ENCODE assay signal across 19 cellular contexts in genomic region chr12:112705037-112705632, GRCh38.
A peak's percentile ranks its signal among the peaks of the same experiment; 100 is the strongest.
DNase-seq lines count a peak whose midpoint lies in the region; ATAC-seq, FAIRE-seq and TF ChIP-seq lines count a peak whose summit lies in the region.
"Had no signal": no experiment of that assay in that cellular context is flagged by ENCODE, and none has a peak within 500 bp of the region (broad histone marks: within the 10 kb centered on the region; RNA-seq: fewer than 3 reads in every experiment).

No MANE protein-coding gene starts in this region.

- H3K4me1 Mint-ChIP-seq in activated CD4-positive, alpha-beta T cell treated with anti-CD3 and anti-CD28 coated beads for 36 hours: no peaks in the 10 kb centered on the region
- no peaks in the 10 kb centered on the region for H3K4me1 Mint-ChIP-seq in activated naive CD4-positive, alpha-beta T cell treated with anti-CD3 and anti-CD28 coated beads, Interleukin-2, amount 10 ng/mL, durations not matched to agents 7 days and 5 days
- H3K4me1 Mint-ChIP-seq: immature natural killer cell; stimulated activated naive CD8-positive, alpha-beta T cell treated with anti-CD3 and anti-CD28 coated beads, Interleukin-15, amount 100 ng/mL, for 72 hours had no signal

- CTCF ChIA-PET in A549 (lab: Yijun Ruan, JAX): no interaction called here
- CTCF ChIA-PET in activated CD4-positive, alpha-beta T cell treated with anti-CD3 and anti-CD28 coated beads for 36 hours (lab: Charles Lee): no interaction called here
- CTCF ChIA-PET in activated naive CD4-positive, alpha-beta T cell treated with anti-CD3 and anti-CD28 coated beads, Interleukin-2, amount 10 ng/mL, durations not matched to agents 7 days and 5 days (lab: Charles Lee): no interaction called here

- intact Hi-C loops in activated CD4-positive, alpha-beta T cell treated with anti-CD3 and anti-CD28 coated beads for 36 hours (cut with DNase I, micrococcal nuclease): no loop called here

- H3K27ac Mint-ChIP-seq in activated CD4-positive, alpha-beta T cell treated with anti-CD3 and anti-CD28 coated beads for 36 hours: no peak overlapping the region
- H3K27ac Mint-ChIP-seq in activated naive CD4-positive, alpha-beta T cell treated with anti-CD3 and anti-CD28 coated beads, Interleukin-2, amount 10 ng/mL, durations not matched to agents 7 days and 5 days: no peak overlapping the region
- H3K27ac Mint-ChIP-seq: brain; CD4-positive, alpha-beta memory T cell; immature natural killer cell had no signal

- H3K4me2 ChIP-seq in A549: no peak overlapping the region

- H3K4me1 ChIP-seq in A549: peaks cover 3% of the 10 kb centered on the region; the same call in 1 of the 3 replicates
- H3K4me1 ChIP-seq in foreskin keratinocyte: no peaks in the 10 kb centered on the region
- H3K4me1 ChIP-seq: gastroesophageal sphincter, parathyroid adenoma, upper lobe of right lung had no signal

- H3K9me3 ChIP-seq in A549: no peaks in the 10 kb centered on the region
- H3K9me3 ChIP-seq: gastroesophageal sphincter, upper lobe of right lung had no signal

- no peaks in the 10 kb centered on the region for H3K27me3 ChIP-seq in foreskin keratinocyte
- H3K27me3 ChIP-seq: upper lobe of right lung had no signal

- peaks cover 23% of the 10 kb centered on the region for H3K27me3 Mint-ChIP-seq in activated CD4-positive, alpha-beta T cell treated with anti-CD3 and anti-CD28 coated beads for 36 hours
- peaks cover 16% of the 10 kb centered on the region for H3K27me3 Mint-ChIP-seq in activated naive CD4-positive, alpha-beta T cell treated with anti-CD3 and anti-CD28 coated beads, Interleukin-2, amount 10 ng/mL, durations not matched to agents 7 days and 5 days

- TF ChIP-seq RAD21 in A549 (conservative IDR thresholded peaks at IDR 0.05 in 1 of 2, IDR thresholded peaks at IDR 0.05 in 1 of 2): no peak

- DNase-seq in A549 (ENCODE audit: low read depth in 1 of 2, low spot score in 1 of 2) (peak in 1 of 2 experiments; percentile 38), H54 (ENCODE audit: insufficient read length, low spot score) (peak; percentile 10), RKO (ENCODE audit: low spot score) (peak; percentile 48), foreskin keratinocyte (no peak), AG20443 (ENCODE audit: low spot score) (no peak)
- no peak for DNase-seq in activated CD4-positive, alpha-beta T cell treated with anti-CD3 and anti-CD28 coated beads for 36 hours
- DNase-seq in activated naive CD4-positive, alpha-beta T cell treated with anti-CD3 and anti-CD28 coated beads, Interleukin-2, amount 10 ng/mL, durations not matched to agents 7 days and 5 days: no peak
- DNase-seq: activated CD4-positive, CD25-positive, alpha-beta regulatory T cell; CD4-positive, alpha-beta memory T cell; immature natural killer cell; Kasumi-1; SIG-M5; stimulated activated CD4-positive, alpha-beta T cell treated with anti-CD3 and anti-CD28 coated beads, Interleukin-1b, Interleukin-23, amount 100 ng/mL, for 48 hours; stimulated activated naive CD8-positive, alpha-beta T cell treated with anti-CD3 and anti-CD28 coated beads, Interleukin-15, amount 100 ng/mL, for 72 hours; upper lobe of right lung had no signal

- H3K36me3 Mint-ChIP-seq in activated CD4-positive, alpha-beta T cell treated with anti-CD3 and anti-CD28 coated beads for 36 hours (ENCODE audit: low read depth): no peaks in the 10 kb centered on the region
- H3K36me3 Mint-ChIP-seq in activated naive CD4-positive, alpha-beta T cell treated with anti-CD3 and anti-CD28 coated beads, Interleukin-2, amount 10 ng/mL, durations not matched to agents 7 days and 5 days: no peaks in the 10 kb centered on the region
- H3K36me3 Mint-ChIP-seq: brain; CD4-positive, alpha-beta memory T cell; immature natural killer cell had no signal

- TF ChIP-seq POLR2A in A549 (IDR thresholded peaks at IDR 0.05; ENCODE audit: low read length) (no peak), H54 (IDR thresholded peaks at IDR 0.05; ENCODE audit: low read depth, low read length) (no peak)

- peak; percentile 74 for FAIRE-seq in A549 (lab: Jason Lieb, UNC)
- FAIRE-seq in H54 (lab: Jason Lieb, UNC): peak; percentile 27

- no peak for TF ChIP-seq CTCF in A549 (IDR thresholded peaks at IDR 0.05)
- TF ChIP-seq CTCF in foreskin keratinocyte (conservative IDR thresholded peaks at IDR 0.05): no peak

- H3K9me3 Mint-ChIP-seq in activated CD4-positive, alpha-beta T cell treated with anti-CD3 and anti-CD28 coated beads for 36 hours (ENCODE audit: low read depth): no peaks in the 10 kb centered on the region
- no peaks in the 10 kb centered on the region for H3K9me3 Mint-ChIP-seq in activated naive CD4-positive, alpha-beta T cell treated with anti-CD3 and anti-CD28 coated beads, Interleukin-2, amount 10 ng/mL, durations not matched to agents 7 days and 5 days
- H3K9me3 Mint-ChIP-seq: brain; stimulated activated naive CD8-positive, alpha-beta T cell treated with anti-CD3 and anti-CD28 coated beads, Interleukin-15, amount 100 ng/mL, for 72 hours had no signal

- TF ChIP-seq EP300 in A549 (IDR thresholded peaks at IDR 0.05): no peak

- H3K27ac ChIP-seq in A549 (no peak overlapping the region), foreskin keratinocyte (no peak overlapping the region)
- H3K27ac ChIP-seq: gastroesophageal sphincter, parathyroid adenoma, upper lobe of right lung had no signal

- no peak overlapping the region for H3K4me3 Mint-ChIP-seq in activated CD4-positive, alpha-beta T cell treated with anti-CD3 and anti-CD28 coated beads for 36 hours
- H3K4me3 Mint-ChIP-seq in activated naive CD4-positive, alpha-beta T cell treated with anti-CD3 and anti-CD28 coated beads, Interleukin-2, amount 10 ng/mL, durations not matched to agents 7 days and 5 days: no peak overlapping the region
- H3K4me3 Mint-ChIP-seq: brain; CD4-positive, alpha-beta memory T cell; immature natural killer cell; stimulated activated naive CD8-positive, alpha-beta T cell treated with anti-CD3 and anti-CD28 coated beads, Interleukin-15, amount 100 ng/mL, for 72 hours had no signal

- POLR2A ChIA-PET in A549 (lab: Yijun Ruan, JAX): no interaction called here
- POLR2A ChIA-PET in activated CD4-positive, alpha-beta T cell treated with anti-CD3 and anti-CD28 coated beads for 36 hours (lab: Charles Lee): no interaction called here

- H3K4me3 ChIP-seq in A549: no peak overlapping the region
- H3K4me3 ChIP-seq: gastroesophageal sphincter, upper lobe of right lung had no signal

- ATAC-seq in A549 (peak; percentile 54 to 76; a peak in 4 of 6 replicates), foreskin keratinocyte (peak; percentile 27), GM21576 (IDR thresholded peaks at IDR 0.05; ENCODE audit: unreplicated experiment) (no peak)
- no peak for ATAC-seq in activated CD4-positive, alpha-beta T cell treated with anti-CD3 and anti-CD28 coated beads for 36 hours
- ATAC-seq: gastroesophageal sphincter; stimulated activated naive CD8-positive, alpha-beta T cell treated with anti-CD3 and anti-CD28 coated beads, Interleukin-15, amount 100 ng/mL, for 72 hours; upper lobe of right lung had no signal

TF ChIP-seq in A549, 52 proteins besides CTCF, POLR2A, EP300 and RAD21:
- no peak for TF ChIP-seq RNF2 (IDR thresholded peaks at IDR 0.05; ENCODE audit: borderline replicate concordance, low read depth)
- no peak for TF ChIP-seq HOXB5 (CRISPR knock-in tag; IDR thresholded peaks at IDR 0.05)
- TF ChIP-seq ZNF302 (CRISPR knock-in tag; IDR thresholded peaks at IDR 0.05): no peak
- TF ChIP-seq FOSB (CRISPR knock-in tag; IDR thresholded peaks at IDR 0.05): no peak
- no peak for TF ChIP-seq PHF8 (IDR thresholded peaks at IDR 0.05; ENCODE audit: borderline replicate concordance, low read depth)
- no peak for TF ChIP-seq ZSCAN20 (CRISPR knock-in tag; IDR thresholded peaks at IDR 0.05)
- TF ChIP-seq JUNB (IDR thresholded peaks at IDR 0.05): no peak
- TF ChIP-seq, protein P1, sequence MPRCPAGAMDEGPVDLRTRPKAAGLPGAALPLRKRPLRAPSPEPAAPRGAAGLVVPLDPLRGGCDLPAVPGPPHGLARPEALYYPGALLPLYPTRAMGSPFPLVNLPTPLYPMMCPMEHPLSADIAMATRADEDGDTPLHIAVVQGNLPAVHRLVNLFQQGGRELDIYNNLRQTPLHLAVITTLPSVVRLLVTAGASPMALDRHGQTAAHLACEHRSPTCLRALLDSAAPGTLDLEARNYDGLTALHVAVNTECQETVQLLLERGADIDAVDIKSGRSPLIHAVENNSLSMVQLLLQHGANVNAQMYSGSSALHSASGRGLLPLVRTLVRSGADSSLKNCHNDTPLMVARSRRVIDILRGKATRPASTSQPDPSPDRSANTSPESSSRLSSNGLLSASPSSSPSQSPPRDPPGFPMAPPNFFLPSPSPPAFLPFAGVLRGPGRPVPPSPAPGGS (IDR thresholded peaks at IDR 0.05): no peak

Comparison
In these comparisons a context has a peak if more than half of its experiments do, and no peak if none do; other contexts are left out.
1. ATAC-seq: peak in A549 (2 of 2) and foreskin keratinocyte (single experiment); none in activated CD4-positive, alpha-beta T cell treated with anti-CD3 and anti-CD28 coated beads for 36 hours (single experiment) and GM21576 (single experiment).
2. DNase-seq: peak in H54 (single experiment) and RKO (single experiment); none in foreskin keratinocyte (0 of 2), activated CD4-positive, alpha-beta T cell treated with anti-CD3 and anti-CD28 coated beads for 36 hours (single experiment), activated naive CD4-positive, alpha-beta T cell treated with anti-CD3 and anti-CD28 coated beads, Interleukin-2, amount 10 ng/mL, durations not matched to agents 7 days and 5 days (single experiment) and AG20443 (single experiment).